ENCODE assay signal across 8 cellular contexts in genomic region chr13:48585456-48585840, GRCh38. TPM values are rescaled to one million over a fixed set of nuclear protein-coding genes. Genes with fewer than 3 reads are reported as not detected.
DNase-seq lines count a peak whose midpoint lies in the region; ATAC-seq lines count a peak whose summit lies in the region.

No MANE protein-coding gene starts in this region.

- H3K4me3 Mint-ChIP-seq in naive thymus-derived CD8-positive, alpha-beta T cell = no peak overlapping the region

- DNase-seq in DMS79 (lab: John Stamatoyannopoulos, UW) = peak; percentile 71
- peak; percentile 37 for DNase-seq in NCI-H1105 treated with DMSO at 0.1 percent for 48 hours (lab: John Stamatoyannopoulos, UW)
- peak; percentile 82 for DNase-seq in myocyte (ENCODE audit: low read depth)
- no peak for DNase-seq in activated naive CD4-positive, alpha-beta T cell treated with anti-CD3 and anti-CD28 coated beads, Interleukin-2, amount 50 U/mL, for 16 hours
- no peak for DNase-seq in naive thymus-derived CD8-positive, alpha-beta T cell
- DNase-seq in iPS-NIHi11 (ENCODE audit: low spot score) = no peak

- ATAC-seq in esophagus mucosa (peak; percentile 53), HG02798 (IDR thresholded peaks at IDR 0.05; ENCODE audit: poor library complexity, unreplicated experiment) (no peak)
- no peak for ATAC-seq in naive thymus-derived CD8-positive, alpha-beta T cell

- H3K4me1 Mint-ChIP-seq in naive thymus-derived CD8-positive, alpha-beta T cell = peaks cover 7 to 18% (median 13%) of the 10 kb centered on the region in 4 donors

- H3K36me3 Mint-ChIP-seq in naive thymus-derived CD8-positive, alpha-beta T cell = no peaks in the 10 kb centered on the region

- POLR2A ChIA-PET in naive thymus-derived CD8-positive, alpha-beta T cell (lab: Charles Lee) = no interaction called here

- H3K9me3 Mint-ChIP-seq in naive thymus-derived CD8-positive, alpha-beta T cell = peaks cover 0 to 5% (median 0%) of the 10 kb centered on the region in 9 donors

- peaks cover 13 to 51% (median 18%) of the 10 kb centered on the region in 5 donors for H3K27me3 Mint-ChIP-seq in naive thymus-derived CD8-positive, alpha-beta T cell

- H3K27ac Mint-ChIP-seq in naive thymus-derived CD8-positive, alpha-beta T cell = no peak overlapping the region

RNA-seq across cellular contexts. Expression of gene RCBTB2, which starts 52.6 kb away (rescaled TPM):
- 10.3 TPM for total RNA-seq in esophagus mucosa
- 18.5 and 19.8 TPM in 2 replicates for total RNA-seq in myocyte
- polyA plus RNA-seq in myocyte (2012) = 7.0 TPM
- total RNA-seq in naive thymus-derived CD8-positive, alpha-beta T cell = 1 to 10 TPM; 8.1 to 9.8 TPM
- 10 to 100 TPM in 1 of 3 donors, 1 to 10 TPM in 2; 6.3 to 17.6 (median 6.3) TPM for polyA plus RNA-seq in naive thymus-derived CD8-positive, alpha-beta T cell

Comparison
In these comparisons a context has a peak if more than half of its experiments do, and no peak if none do; other contexts are left out.
1. DNase-seq: peak in DMS79 (single experiment), NCI-H1105 treated with DMSO at 0.1 percent for 48 hours (single experiment) and myocyte (single experiment); none in activated naive CD4-positive, alpha-beta T cell treated with anti-CD3 and anti-CD28 coated beads, Interleukin-2, amount 50 U/mL, for 16 hours (single experiment), naive thymus-derived CD8-positive, alpha-beta T cell (0 of 10) and iPS-NIHi11 (single experiment).